7 cellular contexts compared by ENCODE assay signal in genomic region chr17:76716146-76716833, GRCh38. TPM values are rescaled to one million over a fixed set of nuclear protein-coding genes. Genes with fewer than 3 reads are reported as not detected.
DNase-seq lines count a peak whose midpoint lies in the region; ATAC-seq, FAIRE-seq and TF ChIP-seq lines count a peak whose summit lies in the region.

No MANE protein-coding gene starts in this region.

- H3K4me2 ChIP-seq in endothelial cell of umbilical vein (ENCODE audit: insufficient read depth, low read length): no peak overlapping the region

- CTCF ChIA-PET in WTC11 (lab: Charles Lee) (interaction anchor here (0.5 to 2.7 kb wide), 4 partner anchors 8 to 35 kb away, joined by 3 to 13 read pairs (median 7); no protein-coding TSS in a partner anchor), endothelial cell of umbilical vein (lab: Charles Lee) (interaction anchor here (1.0 to 4.7 kb wide), 9 partner anchors 10 to 153 kb away, joined by 3 to 30 read pairs (median 4); partner anchors contain the start of genes JMJD6 and METTL23)

- H3K27me3 Mint-ChIP-seq in WTC11 (ENCODE audit: low read depth) (no peaks in the 10 kb centered on the region), osteocyte (ENCODE audit: unreplicated experiment) (no peaks in the 10 kb centered on the region)

- H3K4me1 ChIP-seq in endothelial cell of umbilical vein (ENCODE audit: control insufficient read depth, extremely low read depth, insufficient read depth, low read length): peaks cover 12% of the 10 kb centered on the region

- FAIRE-seq in endothelial cell of umbilical vein (lab: Jason Lieb, UNC): peak; percentile 57

- no peaks in the 10 kb centered on the region for H3K27me3 ChIP-seq in endothelial cell of umbilical vein (ENCODE audit: control insufficient read depth in 2 of 2, insufficient read depth in 2 of 2, low read length in 2 of 2)

- no peak for DNase-seq in WTC11 (ENCODE audit: low spot score)
- no peak for DNase-seq in endothelial cell of umbilical vein (ENCODE audit: low read depth, low spot score)
- DNase-seq in osteocyte (ENCODE audit: extremely low spot score, unreplicated experiment): no peak
- DNase-seq in SW480 (ENCODE audit: low spot score): no peak
- no peak for DNase-seq in stimulated activated CD4-positive, alpha-beta T cell treated with anti-CD3 and anti-CD28 coated beads, Interleukin-12 subunit alpha, Interleukin-12 subunit beta, amount 100 ng/mL, for 4 hours

- H3K36me3 ChIP-seq in KOPT-K1 (ENCODE audit: insufficient read depth, low read length): peaks cover 86% of the 10 kb centered on the region
- H3K36me3 ChIP-seq in endothelial cell of umbilical vein (ENCODE audit: control insufficient read depth in 2 of 2, extremely low read depth in 1 of 2, insufficient read depth in 2 of 2, low read length in 2 of 2): peaks cover 19 to 37% of the 10 kb centered on the region in 2 experiments

- H2AFZ ChIP-seq in endothelial cell of umbilical vein (ENCODE audit: low read depth, low read length): no peak overlapping the region

- no peaks in the 10 kb centered on the region for H3K9me3 ChIP-seq in KOPT-K1 (ENCODE audit: insufficient read depth, low read length, poor library complexity, severe bottlenecking)
- no peaks in the 10 kb centered on the region for H3K9me3 ChIP-seq in endothelial cell of umbilical vein (replicated peaks; ENCODE audit: control insufficient read depth, insufficient read depth, low read length)

- BruUV-seq in endothelial cell of umbilical vein (replicated peaks; lab: Mats Ljungman, UMichigan): no TSS peak

- H3K27ac Mint-ChIP-seq in WTC11 (peak overlapping the region; percentile 21; the same call in 1 of the 2 replicates), osteocyte (ENCODE audit: unreplicated experiment) (peak overlapping the region; percentile 59)

- POLR2A ChIA-PET in WTC11 (lab: Charles Lee): no interaction called here
- POLR2A ChIA-PET in endothelial cell of umbilical vein (lab: Charles Lee): interaction anchor here (0.7 kb wide), 1 partner anchor 21 kb away, joined by 3 read pairs; the partner anchor contains the start of gene MFSD11

- H3K9me3 Mint-ChIP-seq in WTC11 (no peaks in the 10 kb centered on the region), osteocyte (ENCODE audit: unreplicated experiment) (no peaks in the 10 kb centered on the region)

- H3K27ac ChIP-seq in KOPT-K1 (ENCODE audit: low read depth, low read length, poor library complexity, severe bottlenecking) (peak overlapping the region; percentile 68), endothelial cell of umbilical vein (ENCODE audit: insufficient read depth, low read depth, low read length) (peak overlapping the region; percentile 55)

- H3K79me2 ChIP-seq in endothelial cell of umbilical vein (ENCODE audit: control insufficient read depth, insufficient read depth, low read length): peaks cover 7% of the 10 kb centered on the region

- H3K36me3 Mint-ChIP-seq in WTC11: peaks cover 47% of the 10 kb centered on the region
- H3K36me3 Mint-ChIP-seq in osteocyte (ENCODE audit: unreplicated experiment): peaks cover 40% of the 10 kb centered on the region

- TF ChIP-seq CTCF in WTC11 (IDR thresholded peaks at IDR 0.05) (no peak), endothelial cell of umbilical vein (IDR thresholded peaks at IDR 0.05; ENCODE audit: extremely low read depth in 1 of 2, insufficient read depth in 1 of 2, low read depth in 1 of 2, low read length in 2 of 2) (no peak), osteocyte (IDR thresholded peaks at IDR 0.05) (no peak)

- no peaks in the 10 kb centered on the region for H3K9me1 ChIP-seq in endothelial cell of umbilical vein (replicated peaks; ENCODE audit: control insufficient read depth, extremely low read depth, insufficient read depth, low read length)

- ATAC-seq in WTC11 (no peak), HG03196 (IDR thresholded peaks at IDR 0.05; ENCODE audit: unreplicated experiment) (no peak)

- H4K20me1 ChIP-seq in endothelial cell of umbilical vein (replicated peaks; ENCODE audit: control insufficient read depth, extremely low read depth, insufficient read depth, low read length): no peaks in the 10 kb centered on the region

- no peak overlapping the region for H3K4me3 ChIP-seq in endothelial cell of umbilical vein (replicated peaks in 1 of 3; ENCODE audit: insufficient read depth in 1 of 3, low read depth in 1 of 3, low read length in 3 of 3)

- dilution Hi-C loops in endothelial cell of umbilical vein (cut with MboI; ENCODE audit: extremely low pct_ligation_motif_present, low sequenced_read_pairs): no loop called here

- H3K4me3 Mint-ChIP-seq in WTC11: no peak overlapping the region
- H3K4me3 Mint-ChIP-seq in osteocyte (ENCODE audit: unreplicated experiment): no peak overlapping the region

- intact Hi-C loops in endothelial cell of umbilical vein (cut with micrococcal nuclease): loop anchor here (10.0 kb wide), 1 partner anchor 191 kb away; no protein-coding TSS in a partner anchor

- H3K9ac ChIP-seq in endothelial cell of umbilical vein (replicated peaks; ENCODE audit: extremely low read depth, insufficient read depth, low read length): no peak overlapping the region

- TF ChIP-seq POLR2A in endothelial cell of umbilical vein (IDR thresholded peaks at IDR 0.05; ENCODE audit: low read depth, low read length): no peak

- H3K4me1 Mint-ChIP-seq in WTC11 (peaks cover 4% of the 10 kb centered on the region), osteocyte (ENCODE audit: unreplicated experiment) (peaks cover 26% of the 10 kb centered on the region)

TF ChIP-seq in WTC11, 78 proteins besides CTCF, POLR2A, EP300 and RAD21:
- no peak for TF ChIP-seq CREM (CRISPR knock-in tag; IDR thresholded peaks at IDR 0.05)

TF ChIP-seq in endothelial cell of umbilical vein, 7 proteins besides CTCF, POLR2A, EP300 and RAD21:
- peak; percentile 14 for TF ChIP-seq GATA2 (IDR thresholded peaks at IDR 0.05; ENCODE audit: insufficient read depth, insufficient read length, low read depth, low read length)
- TF ChIP-seq EZH2 (IDR thresholded peaks at IDR 0.05; ENCODE audit: borderline replicate concordance, low read depth, low read length, severe bottlenecking): no peak
TF ChIP-seq in endothelial cell of umbilical vein: peak in this region for 1.

RNA-seq across cellular contexts. Expression of gene MXRA7, which starts 5.5 kb away (rescaled TPM):
- 46.5 to 53.7 TPM (median 48.2 TPM) in 3 replicates for total RNA-seq in WTC11 (2021)
- total RNA-seq in endothelial cell of umbilical vein: 85.5 and 95.8 TPM in 2 replicates
- 42.0 and 49.5 TPM in 2 replicates for polyA plus RNA-seq in endothelial cell of umbilical vein
- 61.8 and 71.7 TPM in 2 replicates for polyA plus RNA-seq in endothelial cell of umbilical vein (2011; cell fraction: cytosol; rRNA removed)
- polyA plus RNA-seq in endothelial cell of umbilical vein (2011; cell fraction: nucleus; rRNA removed): 26.0 and 27.2 TPM in 2 replicates
- polyA plus RNA-seq in endothelial cell of umbilical vein (2012): 110 and 134 TPM in 2 replicates
- polyA minus RNA-seq in endothelial cell of umbilical vein: 57.2 and 57.4 TPM in 2 replicates
- 8.2 TPM for polyA minus RNA-seq in endothelial cell of umbilical vein (2011; cell fraction: cytosol; rRNA and poly(A)+ RNA removed)
- polyA minus RNA-seq in endothelial cell of umbilical vein (2011; cell fraction: nucleus; rRNA and poly(A)+ RNA removed): 10.1 and 10.8 TPM in 2 replicates
- total RNA-seq in osteocyte: 183 and 187 TPM in 2 replicates

RNA-seq across cellular contexts. Expression of gene JMJD6, which starts 10.1 kb away (rescaled TPM):
- total RNA-seq in WTC11 (2021) (20.3 to 23.8 TPM (median 21.6 TPM) in 3 replicates), endothelial cell of umbilical vein (36.6 and 41.6 TPM in 2 replicates), osteocyte (16.8 and 22.7 TPM in 2 replicates)
- polyA plus RNA-seq in endothelial cell of umbilical vein: 18.4 and 19.8 TPM in 2 replicates
- polyA plus RNA-seq in endothelial cell of umbilical vein (2011; cell fraction: cytosol; rRNA removed): 15.0 and 16.0 TPM in 2 replicates
- polyA plus RNA-seq in endothelial cell of umbilical vein (2011; cell fraction: nucleus; rRNA removed): 19.2 and 25.9 TPM in 2 replicates
- 35.8 and 40.0 TPM in 2 replicates for polyA plus RNA-seq in endothelial cell of umbilical vein (2012)
- polyA minus RNA-seq in endothelial cell of umbilical vein: 7.2 and 14.3 TPM in 2 replicates
- polyA minus RNA-seq in endothelial cell of umbilical vein (2011; cell fraction: cytosol; rRNA and poly(A)+ RNA removed): 16.6 TPM
- 7.3 and 13.0 TPM in 2 replicates for polyA minus RNA-seq in endothelial cell of umbilical vein (2011; cell fraction: nucleus; rRNA and poly(A)+ RNA removed)

RNA-seq across cellular contexts. Expression of gene METTL23, which starts 10.3 kb away (rescaled TPM):
- total RNA-seq in WTC11 (2021) (43.3 to 48.5 TPM (median 48.3 TPM) in 3 replicates), endothelial cell of umbilical vein (19.5 and 20.0 TPM in 2 replicates), osteocyte (35.7 and 36.3 TPM in 2 replicates)
- polyA plus RNA-seq in endothelial cell of umbilical vein: 28.9 and 33.4 TPM in 2 replicates
- 23.8 and 31.3 TPM in 2 replicates for polyA plus RNA-seq in endothelial cell of umbilical vein (2011; cell fraction: cytosol; rRNA removed)
- 26.1 and 28.9 TPM in 2 replicates for polyA plus RNA-seq in endothelial cell of umbilical vein (2011; cell fraction: nucleus; rRNA removed)
- polyA plus RNA-seq in endothelial cell of umbilical vein (2012): 25.7 and 30.1 TPM in 2 replicates
- 11.6 and 30.1 TPM in 2 replicates for polyA minus RNA-seq in endothelial cell of umbilical vein
- polyA minus RNA-seq in endothelial cell of umbilical vein (2011; cell fraction: cytosol; rRNA and poly(A)+ RNA removed): 12.3 TPM
- 10.6 and 11.6 TPM in 2 replicates for polyA minus RNA-seq in endothelial cell of umbilical vein (2011; cell fraction: nucleus; rRNA and poly(A)+ RNA removed)

RNA-seq across cellular contexts. Expression of gene SRSF2, which starts 20.8 kb away (rescaled TPM):
- total RNA-seq in WTC11 (2021): 355 to 410 TPM (median 407 TPM) in 3 replicates
- total RNA-seq in endothelial cell of umbilical vein: 303 and 307 TPM in 2 replicates
- 283 and 380 TPM in 2 replicates for polyA plus RNA-seq in endothelial cell of umbilical vein
- 151 and 197 TPM in 2 replicates for polyA plus RNA-seq in endothelial cell of umbilical vein (2011; cell fraction: cytosol; rRNA removed)
- polyA plus RNA-seq in endothelial cell of umbilical vein (2011; cell fraction: nucleus; rRNA removed): 453 and 593 TPM in 2 replicates
- 179 and 283 TPM in 2 replicates for polyA plus RNA-seq in endothelial cell of umbilical vein (2012)
- 190 and 266 TPM in 2 replicates for polyA minus RNA-seq in endothelial cell of umbilical vein
- polyA minus RNA-seq in endothelial cell of umbilical vein (2011; cell fraction: cytosol; rRNA and poly(A)+ RNA removed): 372 TPM
- 199 and 376 TPM in 2 replicates for polyA minus RNA-seq in endothelial cell of umbilical vein (2011; cell fraction: nucleus; rRNA and poly(A)+ RNA removed)
- total RNA-seq in osteocyte: 137 and 145 TPM in 2 replicates

RNA-seq across cellular contexts. Expression of gene MFSD11, which starts 21.6 kb away (rescaled TPM):
- total RNA-seq in WTC11 (2021): 16.6 to 26.4 TPM (median 24.1 TPM) in 3 replicates
- total RNA-seq in endothelial cell of umbilical vein: 27.1 and 35.2 TPM in 2 replicates
- polyA plus RNA-seq in endothelial cell of umbilical vein: 23.5 and 24.7 TPM in 2 replicates
- polyA plus RNA-seq in endothelial cell of umbilical vein (2011; cell fraction: cytosol; rRNA removed): 17.7 and 21.3 TPM in 2 replicates
- polyA plus RNA-seq in endothelial cell of umbilical vein (2011; cell fraction: nucleus; rRNA removed): 33.5 and 34.9 TPM in 2 replicates
- 22.1 and 30.1 TPM in 2 replicates for polyA plus RNA-seq in endothelial cell of umbilical vein (2012)
- 38.9 and 44.6 TPM in 2 replicates for polyA minus RNA-seq in endothelial cell of umbilical vein
- polyA minus RNA-seq in endothelial cell of umbilical vein (2011; cell fraction: cytosol; rRNA and poly(A)+ RNA removed): 13.7 TPM
- polyA minus RNA-seq in endothelial cell of umbilical vein (2011; cell fraction: nucleus; rRNA and poly(A)+ RNA removed): 29.3 and 33.5 TPM in 2 replicates
- total RNA-seq in osteocyte: 33.0 and 34.7 TPM in 2 replicates
